In the genomic region with DNA sequence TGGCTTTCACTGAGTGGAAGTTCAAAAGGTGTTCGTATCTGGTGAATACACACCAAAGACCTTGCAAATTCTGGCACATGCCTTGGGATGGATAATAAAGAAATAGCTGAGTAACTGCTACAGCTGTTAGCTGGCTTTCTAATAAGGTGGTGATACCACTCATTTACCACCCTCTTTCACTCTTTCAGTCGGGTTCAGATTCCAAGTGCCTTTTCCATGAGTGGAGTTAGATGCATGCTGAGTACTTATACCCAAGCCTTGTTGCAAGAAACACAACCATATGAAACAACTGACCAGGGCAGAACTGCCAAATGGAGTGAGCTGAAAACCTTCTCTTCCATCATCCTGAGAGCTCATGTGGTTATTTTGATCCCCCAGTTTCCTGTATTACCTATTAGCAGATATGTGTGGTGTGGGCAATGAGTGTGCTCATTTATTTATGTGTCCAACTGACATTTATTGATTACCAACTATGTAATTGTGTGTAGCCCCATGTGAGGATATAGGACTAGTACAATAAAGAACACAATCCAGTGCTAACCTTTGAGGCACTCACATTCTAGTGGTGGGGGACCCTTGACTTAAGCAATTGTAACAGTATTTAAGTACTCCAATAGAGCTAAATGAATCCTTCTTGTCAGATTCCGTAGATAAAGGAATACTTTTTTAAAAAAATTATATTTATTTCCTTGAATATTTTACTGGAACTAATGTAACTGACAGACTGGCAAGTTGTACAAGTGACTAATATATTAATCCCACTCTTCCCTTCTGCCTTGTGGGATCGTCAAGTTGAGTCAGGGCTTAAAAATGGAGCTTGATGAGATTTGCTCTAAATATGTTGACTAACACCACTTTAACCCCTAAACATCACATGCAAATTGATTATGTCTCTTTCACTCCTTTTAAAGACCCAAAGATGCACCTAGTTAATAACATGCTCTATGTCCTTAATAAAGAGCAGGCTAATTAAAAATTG, we compare ENCODE assay signal across 16 cellular contexts.
DNase-seq lines count a peak whose midpoint lies in the region; TF ChIP-seq lines count a peak whose summit lies in the region.
"Had no signal": no experiment of that assay in that cellular context is flagged by ENCODE, and none has a peak within 500 bp of the region (broad histone marks: within the 10 kb centered on the region; RNA-seq: fewer than 3 reads in every experiment).

No MANE protein-coding gene starts in this region.

- peaks cover 31% of the 10 kb centered on the region for H3K79me1 ChIP-seq in mesenchymal stem cell (replicated peaks; ENCODE audit: low read length, poor library complexity, severe bottlenecking)

- no peak overlapping the region for H2BK5ac ChIP-seq in mesenchymal stem cell (ENCODE audit: low read depth, low read length, poor library complexity, severe bottlenecking)

- H3K4me2 ChIP-seq in mesenchymal stem cell (ENCODE audit: low read length, poor library complexity, severe bottlenecking), result no peak overlapping the region
- H3K4me2 ChIP-seq: GM23338 had no signal

- H3K4me3 ChIP-seq in astrocyte of the spinal cord (ENCODE audit: low read depth, low read length) (no peak overlapping the region), mesenchymal stem cell (ENCODE audit: insufficient read depth in 1 of 2, low read depth in 1 of 2, low read length in 2 of 2) (peak overlapping the region in 1 of 2 experiments; percentile 30)
- H3K4me3 ChIP-seq: GM23338, uterus had no signal

- no peak overlapping the region for H2AFZ ChIP-seq in mesenchymal stem cell (ENCODE audit: low read depth, low read length)
- H2AFZ ChIP-seq: GM23338 had no signal

- H3K4me1 ChIP-seq in mesenchymal stem cell (ENCODE audit: control insufficient read depth, insufficient read depth, low read depth, low read length), result peaks cover 10% of the 10 kb centered on the region

- H3K23ac ChIP-seq in mesenchymal stem cell (ENCODE audit: low read length in 2 of 2), result no peak overlapping the region

- no peaks in the 10 kb centered on the region for H3K36me3 ChIP-seq in mesenchymal stem cell (ENCODE audit: control insufficient read depth in 1 of 2, insufficient read depth in 2 of 2, low read depth in 1 of 2, low read length in 2 of 2)
- H3K36me3 ChIP-seq: uterus had no signal

- WGBS in mesenchymal stem cell, result 51% methylated on average over 3 of the region's 4 CpGs

- H3K9me3 ChIP-seq in mesenchymal stem cell (ENCODE audit: control insufficient read depth, low read length), result peaks cover 8% of the 10 kb centered on the region
- H3K9me3 ChIP-seq: uterus had no signal

- H4K91ac ChIP-seq in mesenchymal stem cell (ENCODE audit: low read length), result no peak overlapping the region

- H2BK12ac ChIP-seq in mesenchymal stem cell (ENCODE audit: low read length in 2 of 2), result no peak overlapping the region

- peak overlapping the region; percentile 74 for H3K9ac ChIP-seq in mesenchymal stem cell (ENCODE audit: low read length)

- H3K14ac ChIP-seq in mesenchymal stem cell (ENCODE audit: low read length in 2 of 2), result no peak overlapping the region

- no peak for TF ChIP-seq CTCF in astrocyte of the spinal cord (IDR thresholded peaks at IDR 0.05; ENCODE audit: low read depth, low read length)

- H4K8ac ChIP-seq in mesenchymal stem cell (ENCODE audit: low read length), result no peak overlapping the region

- no peak overlapping the region for H3K4ac ChIP-seq in mesenchymal stem cell (ENCODE audit: low read depth in 1 of 2, low read length in 2 of 2)

- no peak overlapping the region for H2BK15ac ChIP-seq in mesenchymal stem cell (ENCODE audit: low read depth, poor library complexity, severe bottlenecking)

- H3K18ac ChIP-seq in mesenchymal stem cell (ENCODE audit: low read depth in 1 of 2, low read length in 2 of 2), result peak overlapping the region; percentile 1 to 18

- H2AK5ac ChIP-seq in mesenchymal stem cell (ENCODE audit: low read length, severe bottlenecking), result no peak overlapping the region

- in situ Hi-C loops in astrocyte of the spinal cord (cut with HindIII; ENCODE audit: low sequenced_read_pairs), result no loop called here

- DNase-seq in AG08396 (ENCODE audit: low spot score) (peak; percentile 32), HS-5 (ENCODE audit: low read depth) (peak; percentile 53), astrocyte of the spinal cord (ENCODE audit: low read depth, low spot score) (peak; percentile 55), mesenchymal stem cell (peak; percentile 82), Kasumi-1 (lab: John Stamatoyannopoulos, UW) (no peak), NCI-H345 (lab: John Stamatoyannopoulos, UW) (no peak), germinal center (ENCODE audit: low spot score) (no peak)
- DNase-seq in stimulated activated CD4-positive, alpha-beta T cell treated with anti-CD3 and anti-CD28 coated beads, Interleukin-2, amount 100 ng/mL, for 48 hours, result no peak
- DNase-seq: activated CD4-positive, alpha-beta T cell treated with anti-CD3 and anti-CD28 coated beads, Interleukin-2, amount 50 U/mL, for 4 hours; activated naive CD8-positive, alpha-beta T cell treated with anti-CD3 and anti-CD28 coated beads, Interleukin-2, amount 10 ng/mL, durations not matched to agents 7 days and 5 days; effector CD8-positive, alpha-beta T cell; NCI-H1694 treated with DMSO at 0.1 percent for 48 hours; small intestine; T-helper 2 cell; uterus had no signal

- no peaks in the 10 kb centered on the region for H3K27me3 ChIP-seq in mesenchymal stem cell (ENCODE audit: control insufficient read depth in 1 of 2, insufficient read depth in 1 of 2, low read length in 2 of 2)
- H3K27me3 ChIP-seq: uterus had no signal

- no peak overlapping the region for H3K27ac ChIP-seq in mesenchymal stem cell (ENCODE audit: low read length, poor library complexity, severe bottlenecking)

- no peak overlapping the region for H2BK120ac ChIP-seq in mesenchymal stem cell (ENCODE audit: low read depth, low read length)

Comparison
In these comparisons a context has a peak if more than half of its experiments do, and no peak if none do; other contexts are left out.
1. DNase-seq: peak in AG08396 (single experiment), HS-5 (single experiment), astrocyte of the spinal cord (single experiment) and mesenchymal stem cell (single experiment); none in Kasumi-1 (0 of 2), stimulated activated CD4-positive, alpha-beta T cell treated with anti-CD3 and anti-CD28 coated beads, Interleukin-2, amount 100 ng/mL, for 48 hours (0 of 2), NCI-H345 (single experiment) and germinal center (single experiment).